ENCODE assay signal across 36 cellular contexts in the genomic region with DNA sequence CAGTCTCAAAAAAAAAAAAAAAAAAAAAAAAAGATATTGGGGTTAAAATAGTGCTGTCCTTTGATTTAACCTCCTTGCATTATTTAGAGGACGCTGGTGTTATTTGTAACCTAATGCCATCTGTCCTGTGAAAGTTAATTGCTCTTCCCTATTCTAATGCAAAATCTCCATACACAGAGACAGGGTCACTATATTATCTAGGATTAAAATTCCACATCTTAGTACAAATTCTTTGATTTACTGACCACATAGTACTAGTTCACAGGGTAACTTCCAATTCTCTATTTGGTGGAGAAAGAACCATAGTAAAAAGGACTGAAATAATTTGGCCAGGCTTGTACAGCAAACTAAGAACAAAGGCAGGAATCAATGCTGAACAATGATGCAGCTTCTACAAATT.
"Had no signal": no experiment of that assay in that cellular context is flagged by ENCODE, and none has a peak within 500 bp of the region (broad histone marks: within the 10 kb centered on the region; RNA-seq: fewer than 3 reads in every experiment).

No MANE protein-coding gene starts in this region.

- H3K27me3 ChIP-seq: body of pancreas, brain microvascular endothelial cell, breast epithelium had no signal

- H3K36me3 Mint-ChIP-seq: activated CD8-positive, alpha-beta memory T cell treated with anti-CD3 and anti-CD28 coated beads, Interleukin-2, amount 10 ng/mL, durations not matched to agents 7 days and 5 days; activated naive CD4-positive, alpha-beta T cell treated with anti-CD3 and anti-CD28 coated beads, Interleukin-2, amount 10 ng/mL, durations not matched to agents 7 days and 5 days; activated naive CD4-positive, alpha-beta T cell treated with anti-CD3 and anti-CD28 coated beads, Interleukin-2, amount 50 U/mL, for 24 hours; activated naive CD8-positive, alpha-beta T cell; activated naive CD8-positive, alpha-beta T cell treated with anti-CD3 and anti-CD28 coated beads, Interleukin-2, amount 10 ng/mL, durations not matched to agents 7 days and 5 days had no signal

- H3K27ac Mint-ChIP-seq: activated CD4-positive, alpha-beta memory T cell treated with anti-CD3 and anti-CD28 coated beads, Interleukin-2, amount 10 ng/mL, durations not matched to agents 7 days and 5 days; activated CD4-positive, alpha-beta T cell treated with anti-CD3 and anti-CD28 coated beads for 36 hours; activated CD4-positive, alpha-beta T cell treated with anti-CD3 and anti-CD28 coated beads, Interleukin-2, amount 10 ng/mL, durations not matched to agents 7 days and 5 days; activated CD8-positive, alpha-beta memory T cell treated with anti-CD3 and anti-CD28 coated beads, Interleukin-2, amount 10 ng/mL, durations not matched to agents 7 days and 5 days; activated CD8-positive, alpha-beta T cell treated with anti-CD3 and anti-CD28 coated beads, Interleukin-2, amount 10 ng/mL, durations not matched to agents 7 days and 5 days; activated naive CD4-positive, alpha-beta T cell treated with anti-CD3 and anti-CD28 coated beads, Interleukin-2, amount 10 ng/mL, durations not matched to agents 7 days and 5 days; activated naive CD4-positive, alpha-beta T cell treated with anti-CD3 and anti-CD28 coated beads, Interleukin-2, amount 50 U/mL, for 24 hours; activated naive CD8-positive, alpha-beta T cell; activated naive CD8-positive, alpha-beta T cell treated with anti-CD3 and anti-CD28 coated beads, Interleukin-2, amount 10 ng/mL, durations not matched to agents 7 days and 5 days; activated naive CD8-positive, alpha-beta T cell treated with anti-CD3 and anti-CD28 coated beads, Interleukin-2, amount 50 U/mL, for 24 hours; activated T-cell treated with anti-CD3 and anti-CD28 coated beads, Interleukin-2, amount 50 U/mL, for 24 hours; activated T-helper 2 cell treated with anti-CD3 and anti-CD28 coated beads, Interferon-gamma antibody, Interleukin-2, Interleukin-4, amounts not matched to agents 10 μg/mL and 5 μg/mL and 100 μg/mL, durations not matched to agents 14 hours and 24 hours and 36 hours; T-helper 1 cell treated with Interleukin-12 subunit alpha and Interleukin-12 subunit beta and Interleukin-4 antibody, amounts not matched to agents 30 μg/mL and 1 μg/mL, for 36 hours; T-helper 2 cell treated with Interferon-gamma antibody and Interleukin-4, amounts not matched to agents 5 μg/mL and 100 μg/mL, for 36 hours had no signal

- H3K27ac ChIP-seq: body of pancreas, brain microvascular endothelial cell, breast epithelium, VCaP had no signal

- H3K27me3 Mint-ChIP-seq: activated CD4-positive, alpha-beta memory T cell treated with anti-CD3 and anti-CD28 coated beads, Interleukin-2, amount 10 ng/mL, durations not matched to agents 7 days and 5 days; activated CD4-positive, alpha-beta T cell treated with anti-CD3 and anti-CD28 coated beads, Interleukin-2, amount 10 ng/mL, durations not matched to agents 7 days and 5 days; activated CD8-positive, alpha-beta memory T cell treated with anti-CD3 and anti-CD28 coated beads, Interleukin-2, amount 10 ng/mL, durations not matched to agents 7 days and 5 days; activated naive CD4-positive, alpha-beta T cell treated with anti-CD3 and anti-CD28 coated beads, Interleukin-2, amount 10 ng/mL, durations not matched to agents 7 days and 5 days; activated naive CD4-positive, alpha-beta T cell treated with anti-CD3 and anti-CD28 coated beads, Interleukin-2, amount 50 U/mL, for 24 hours; activated naive CD8-positive, alpha-beta T cell treated with anti-CD3 and anti-CD28 coated beads, Interleukin-2, amount 10 ng/mL, durations not matched to agents 7 days and 5 days; activated naive CD8-positive, alpha-beta T cell treated with anti-CD3 and anti-CD28 coated beads, Interleukin-2, amount 50 U/mL, for 24 hours; activated T-cell treated with anti-CD3 and anti-CD28 coated beads, Interleukin-2, amount 50 U/mL, for 24 hours; central memory CD8-positive, alpha-beta T cell had no signal

- H3K4me1 Mint-ChIP-seq: activated CD4-positive, alpha-beta memory T cell treated with anti-CD3 and anti-CD28 coated beads, Interleukin-2, amount 10 ng/mL, durations not matched to agents 7 days and 5 days; activated CD4-positive, alpha-beta T cell treated with anti-CD3 and anti-CD28 coated beads for 36 hours; activated CD4-positive, alpha-beta T cell treated with anti-CD3 and anti-CD28 coated beads, Interleukin-2, amount 10 ng/mL, durations not matched to agents 7 days and 5 days; activated CD8-positive, alpha-beta memory T cell treated with anti-CD3 and anti-CD28 coated beads, Interleukin-2, amount 10 ng/mL, durations not matched to agents 7 days and 5 days; activated naive CD4-positive, alpha-beta T cell treated with anti-CD3 and anti-CD28 coated beads, Interleukin-2, amount 10 ng/mL, durations not matched to agents 7 days and 5 days; activated naive CD4-positive, alpha-beta T cell treated with anti-CD3 and anti-CD28 coated beads, Interleukin-2, amount 50 U/mL, for 24 hours; activated naive CD8-positive, alpha-beta T cell treated with anti-CD3 and anti-CD28 coated beads, Interleukin-2, amount 10 ng/mL, durations not matched to agents 7 days and 5 days; activated naive CD8-positive, alpha-beta T cell treated with anti-CD3 and anti-CD28 coated beads, Interleukin-2, amount 50 U/mL, for 24 hours; central memory CD8-positive, alpha-beta T cell had no signal

- DNase-seq: activated CD4-positive, alpha-beta memory T cell treated with anti-CD3 and anti-CD28 coated beads, Interleukin-2, amount 10 ng/mL, durations not matched to agents 7 days and 5 days; activated CD4-positive, alpha-beta T cell treated with anti-CD3 and anti-CD28 coated beads for 1 hour; activated CD4-positive, alpha-beta T cell treated with anti-CD3 and anti-CD28 coated beads for 36 hours; activated CD4-positive, alpha-beta T cell treated with anti-CD3 and anti-CD28 coated beads for 48 hours; activated CD4-positive, alpha-beta T cell treated with anti-CD3 and anti-CD28 coated beads, Interleukin-2, amount 10 ng/mL, durations not matched to agents 7 days and 5 days; activated CD4-positive, alpha-beta T cell treated with anti-CD3 and anti-CD28 coated beads, Interleukin-2, amount 50 U/mL, for 48 hours; activated CD4-positive, CD25-positive, alpha-beta regulatory T cell; activated CD8-positive, alpha-beta memory T cell treated with anti-CD3 and anti-CD28 coated beads for 24 hours; activated CD8-positive, alpha-beta memory T cell treated with anti-CD3 and anti-CD28 coated beads, Interleukin-2, amount 10 ng/mL, durations not matched to agents 7 days and 5 days; activated CD8-positive, alpha-beta memory T cell treated with anti-CD3 and anti-CD28 coated beads, Interleukin-2, amount 50 U/mL, for 48 hours; activated CD8-positive, alpha-beta T cell treated with anti-CD3 and anti-CD28 coated beads, Interleukin-2, amount 10 ng/mL, durations not matched to agents 7 days and 5 days; activated effector memory CD4-positive, alpha-beta T cell treated with Interleukin-2 at 50 U/mL for 16 hours; activated gamma-delta T cell; activated naive CD4-positive, alpha-beta T cell treated with anti-CD3 and anti-CD28 coated beads, Interleukin-2, amount 10 ng/mL, durations not matched to agents 7 days and 5 days; activated naive CD4-positive, alpha-beta T cell treated with Interleukin-2 at 50 U/mL for 16 hours; activated naive CD8-positive, alpha-beta T cell treated with anti-CD3 and anti-CD28 coated beads, Interleukin-2, amount 10 ng/mL, durations not matched to agents 7 days and 5 days; activated naive CD8-positive, alpha-beta T cell treated with anti-CD3 and anti-CD28 coated beads, Interleukin-2, amount 50 U/mL, for 24 hours; activated T-cell treated with anti-CD3 and anti-CD28 coated beads, Interleukin-2, amount 50 U/mL, for 24 hours; activated T-cell treated with anti-CD3 and anti-CD28 coated beads, Interleukin-2, amount 50 U/mL, for 48 hours; amygdala; anterior cingulate cortex; body of pancreas; brain microvascular endothelial cell; caudate nucleus; cerebellar nuclear complex; T-helper 2 cell; T-helper 9 cell had no signal

- H3K9me3 Mint-ChIP-seq: activated CD4-positive, alpha-beta memory T cell treated with anti-CD3 and anti-CD28 coated beads, Interleukin-2, amount 10 ng/mL, durations not matched to agents 7 days and 5 days; activated CD4-positive, alpha-beta T cell treated with anti-CD3 and anti-CD28 coated beads, Interleukin-2, amount 10 ng/mL, durations not matched to agents 7 days and 5 days; activated naive CD4-positive, alpha-beta T cell treated with anti-CD3 and anti-CD28 coated beads, Interleukin-2, amount 10 ng/mL, durations not matched to agents 7 days and 5 days; activated naive CD4-positive, alpha-beta T cell treated with anti-CD3 and anti-CD28 coated beads, Interleukin-2, amount 50 U/mL, for 24 hours; activated naive CD8-positive, alpha-beta T cell treated with anti-CD3 and anti-CD28 coated beads, Interleukin-2, amount 10 ng/mL, durations not matched to agents 7 days and 5 days; activated T-cell treated with anti-CD3 and anti-CD28 coated beads, Interleukin-2, amount 50 U/mL, for 24 hours; activated T-helper 2 cell treated with anti-CD3 and anti-CD28 coated beads, Interferon-gamma antibody, Interleukin-2, Interleukin-4, amounts not matched to agents 10 μg/mL and 5 μg/mL and 100 μg/mL, durations not matched to agents 14 hours and 24 hours and 36 hours; T-helper 2 cell treated with Interferon-gamma antibody and Interleukin-4, amounts not matched to agents 5 μg/mL and 100 μg/mL, for 36 hours had no signal

- ATAC-seq: activated CD4-positive, alpha-beta T cell treated with anti-CD3 and anti-CD28 coated beads for 36 hours; activated CD4-positive, CD25-positive, alpha-beta regulatory T cell treated with anti-CD3 and anti-CD28 coated beads, Interleukin-2, amount 50 U/mL, for 24 hours; activated CD8-positive, alpha-beta memory T cell treated with anti-CD3 and anti-CD28 coated beads, Interleukin-2, amount 10 ng/mL, durations not matched to agents 7 days and 5 days; activated CD8-positive, alpha-beta T cell treated with anti-CD3 and anti-CD28 coated beads, Interleukin-2, amount 10 ng/mL, durations not matched to agents 7 days and 5 days; activated naive CD8-positive, alpha-beta T cell treated with anti-CD3 and anti-CD28 coated beads, Interleukin-2, amount 50 U/mL, for 24 hours; body of pancreas had no signal

- H3K36me3 ChIP-seq: brain microvascular endothelial cell, breast epithelium had no signal

- H3K4me1 ChIP-seq: body of pancreas, breast epithelium had no signal

- H3K4me3 Mint-ChIP-seq: activated CD4-positive, alpha-beta memory T cell treated with anti-CD3 and anti-CD28 coated beads, Interleukin-2, amount 10 ng/mL, durations not matched to agents 7 days and 5 days; activated CD4-positive, alpha-beta T cell treated with anti-CD3 and anti-CD28 coated beads for 36 hours; activated CD4-positive, alpha-beta T cell treated with anti-CD3 and anti-CD28 coated beads, Interleukin-2, amount 10 ng/mL, durations not matched to agents 7 days and 5 days; activated CD8-positive, alpha-beta memory T cell treated with anti-CD3 and anti-CD28 coated beads, Interleukin-2, amount 10 ng/mL, durations not matched to agents 7 days and 5 days; activated CD8-positive, alpha-beta T cell treated with anti-CD3 and anti-CD28 coated beads, Interleukin-2, amount 10 ng/mL, durations not matched to agents 7 days and 5 days; activated naive CD4-positive, alpha-beta T cell treated with anti-CD3 and anti-CD28 coated beads, Interleukin-2, amount 10 ng/mL, durations not matched to agents 7 days and 5 days; activated naive CD4-positive, alpha-beta T cell treated with anti-CD3 and anti-CD28 coated beads, Interleukin-2, amount 50 U/mL, for 24 hours; activated naive CD8-positive, alpha-beta T cell; activated naive CD8-positive, alpha-beta T cell treated with anti-CD3 and anti-CD28 coated beads, Interleukin-2, amount 10 ng/mL, durations not matched to agents 7 days and 5 days; activated naive CD8-positive, alpha-beta T cell treated with anti-CD3 and anti-CD28 coated beads, Interleukin-2, amount 50 U/mL, for 24 hours; activated T-cell treated with anti-CD3 and anti-CD28 coated beads, Interleukin-2, amount 50 U/mL, for 24 hours; central memory CD8-positive, alpha-beta T cell; T-helper 1 cell treated with Interleukin-12 subunit alpha and Interleukin-12 subunit beta and Interleukin-4 antibody, amounts not matched to agents 30 μg/mL and 1 μg/mL, for 36 hours; T-helper 2 cell treated with Interferon-gamma antibody and Interleukin-4, amounts not matched to agents 5 μg/mL and 100 μg/mL, for 36 hours had no signal

- H3K9me3 ChIP-seq: body of pancreas, breast epithelium had no signal

- H3K4me3 ChIP-seq: body of pancreas, breast epithelium had no signal
